ENCODE assay signal across 2 cellular contexts in genomic region chr1:93619507-93620168, GRCh38.
TF ChIP-seq lines count a peak whose summit lies in the region.

No MANE protein-coding gene starts in this region.

TF ChIP-seq in SK-N-SH, 30 proteins besides CTCF, POLR2A, EP300 and RAD21 (continued from another document):
- no peak for TF ChIP-seq USF2 (IDR thresholded peaks at IDR 0.05; ENCODE audit: borderline replicate concordance, low read depth, low read length)
- TF ChIP-seq JUND (IDR thresholded peaks at IDR 0.05) = no peak
- TF ChIP-seq MXI1 (IDR thresholded peaks at IDR 0.05; ENCODE audit: low read depth, low read length) = no peak

TF ChIP-seq in SK-N-SH treated with all-trans-retinoic acid at 6 μM for 48 hours, 23 proteins besides CTCF, POLR2A, EP300 and RAD21 (continued from another document):
- TF ChIP-seq PATZ1 (CRISPR knock-in tag; IDR thresholded peaks at IDR 0.05; ENCODE audit: borderline replicate concordance) = no peak
TF ChIP-seq in SK-N-SH treated with all-trans-retinoic acid at 6 μM for 48 hours: peak in this region for 0.
